1 cellular context compared by ENCODE assay signal in the genomic region with DNA sequence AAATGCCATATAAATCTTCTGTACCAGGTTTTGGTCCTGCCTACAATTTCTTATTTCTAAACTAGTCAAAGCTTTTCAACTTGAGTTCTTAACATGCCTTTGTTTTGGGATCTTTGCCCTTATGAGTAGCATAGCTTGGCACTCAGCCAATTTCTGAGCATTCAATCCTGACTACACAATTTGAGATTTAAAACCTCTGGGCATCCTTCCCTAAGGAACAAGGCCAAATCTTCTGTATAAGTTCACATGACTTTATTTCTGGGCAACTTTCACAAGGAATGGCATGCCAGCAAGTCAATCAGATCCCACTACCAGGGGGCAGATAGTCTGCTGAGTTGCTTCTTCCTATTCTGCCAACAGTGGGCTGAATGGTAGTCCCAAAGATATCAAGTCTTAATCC.
TF ChIP-seq lines count a peak whose summit lies in the region.

No MANE protein-coding gene starts in this region.

TF ChIP-seq in SK-N-SH, 30 proteins besides CTCF, POLR2A, EP300 and RAD21 (continued from another document):
- TF ChIP-seq SIN3A (IDR thresholded peaks at IDR 0.05; ENCODE audit: borderline replicate concordance, low read depth, low read length) (no peak), SMC3 (IDR thresholded peaks at IDR 0.05; ENCODE audit: low read depth, low read length) (no peak), TAF1 (IDR thresholded peaks at IDR 0.05; ENCODE audit: borderline replicate concordance, low read depth, low read length) (no peak), TEAD4 (IDR thresholded peaks at IDR 0.05; ENCODE audit: borderline replicate concordance, insufficient read depth) (peak; percentile 70; the same call in 1 of the 2 replicates), FOXM1 (IDR thresholded peaks at IDR 0.05; ENCODE audit: low read depth) (no peak), NRF1 (IDR thresholded peaks at IDR 0.05; ENCODE audit: low read depth, low read length) (no peak), RFX5 (IDR thresholded peaks at IDR 0.05; ENCODE audit: low read length) (no peak), MXI1 (IDR thresholded peaks at IDR 0.05; ENCODE audit: low read depth, low read length) (no peak), ELF1 (IDR thresholded peaks at IDR 0.05) (no peak), TCF12 (IDR thresholded peaks at IDR 0.05) (peak; percentile 63), RCOR1 (IDR thresholded peaks at IDR 0.05; ENCODE audit: low read length) (no peak), NFIC (IDR thresholded peaks at IDR 0.05; ENCODE audit: borderline replicate concordance) (peak; percentile 97), GABPA (IDR thresholded peaks at IDR 0.05; ENCODE audit: low read depth) (no peak), GATA2 (CRISPR knock-in tag; IDR thresholded peaks at IDR 0.05) (no peak), EZH2phosphoT487 (IDR thresholded peaks at IDR 0.05; ENCODE audit: borderline replicate concordance, low read depth) (no peak), YY1 (IDR thresholded peaks at IDR 0.05; ENCODE audit: low read depth) (no peak)
- TF ChIP-seq, protein P1, sequence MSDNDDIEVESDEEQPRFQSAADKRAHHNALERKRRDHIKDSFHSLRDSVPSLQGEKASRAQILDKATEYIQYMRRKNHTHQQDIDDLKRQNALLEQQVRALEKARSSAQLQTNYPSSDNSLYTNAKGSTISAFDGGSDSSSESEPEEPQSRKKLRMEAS (IDR thresholded peaks at IDR 0.05; ENCODE audit: low read depth) = peak; percentile 38; the same call in 1 of the 2 replicates
- TF ChIP-seq, protein P2, sequence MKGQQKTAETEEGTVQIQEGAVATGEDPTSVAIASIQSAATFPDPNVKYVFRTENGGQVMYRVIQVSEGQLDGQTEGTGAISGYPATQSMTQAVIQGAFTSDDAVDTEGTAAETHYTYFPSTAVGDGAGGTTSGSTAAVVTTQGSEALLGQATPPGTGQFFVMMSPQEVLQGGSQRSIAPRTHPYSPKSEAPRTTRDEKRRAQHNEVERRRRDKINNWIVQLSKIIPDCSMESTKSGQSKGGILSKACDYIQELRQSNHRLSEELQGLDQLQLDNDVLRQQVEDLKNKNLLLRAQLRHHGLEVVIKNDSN (IDR thresholded peaks at IDR 0.05; ENCODE audit: borderline replicate concordance, low read depth) = peak; percentile 31; the same call in 1 of the 2 replicates
- TF ChIP-seq, protein P3, sequence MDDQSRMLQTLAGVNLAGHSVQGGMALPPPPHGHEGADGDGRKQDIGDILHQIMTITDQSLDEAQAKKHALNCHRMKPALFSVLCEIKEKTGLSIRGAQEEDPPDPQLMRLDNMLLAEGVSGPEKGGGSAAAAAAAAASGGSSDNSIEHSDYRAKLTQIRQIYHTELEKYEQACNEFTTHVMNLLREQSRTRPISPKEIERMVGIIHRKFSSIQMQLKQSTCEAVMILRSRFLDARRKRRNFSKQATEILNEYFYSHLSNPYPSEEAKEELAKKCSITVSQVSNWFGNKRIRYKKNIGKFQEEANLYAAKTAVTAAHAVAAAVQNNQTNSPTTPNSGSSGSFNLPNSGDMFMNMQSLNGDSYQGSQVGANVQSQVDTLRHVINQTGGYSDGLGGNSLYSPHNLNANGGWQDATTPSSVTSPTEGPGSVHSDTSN (IDR thresholded peaks at IDR 0.05) = peak; percentile 68
- TF ChIP-seq, protein P4, sequence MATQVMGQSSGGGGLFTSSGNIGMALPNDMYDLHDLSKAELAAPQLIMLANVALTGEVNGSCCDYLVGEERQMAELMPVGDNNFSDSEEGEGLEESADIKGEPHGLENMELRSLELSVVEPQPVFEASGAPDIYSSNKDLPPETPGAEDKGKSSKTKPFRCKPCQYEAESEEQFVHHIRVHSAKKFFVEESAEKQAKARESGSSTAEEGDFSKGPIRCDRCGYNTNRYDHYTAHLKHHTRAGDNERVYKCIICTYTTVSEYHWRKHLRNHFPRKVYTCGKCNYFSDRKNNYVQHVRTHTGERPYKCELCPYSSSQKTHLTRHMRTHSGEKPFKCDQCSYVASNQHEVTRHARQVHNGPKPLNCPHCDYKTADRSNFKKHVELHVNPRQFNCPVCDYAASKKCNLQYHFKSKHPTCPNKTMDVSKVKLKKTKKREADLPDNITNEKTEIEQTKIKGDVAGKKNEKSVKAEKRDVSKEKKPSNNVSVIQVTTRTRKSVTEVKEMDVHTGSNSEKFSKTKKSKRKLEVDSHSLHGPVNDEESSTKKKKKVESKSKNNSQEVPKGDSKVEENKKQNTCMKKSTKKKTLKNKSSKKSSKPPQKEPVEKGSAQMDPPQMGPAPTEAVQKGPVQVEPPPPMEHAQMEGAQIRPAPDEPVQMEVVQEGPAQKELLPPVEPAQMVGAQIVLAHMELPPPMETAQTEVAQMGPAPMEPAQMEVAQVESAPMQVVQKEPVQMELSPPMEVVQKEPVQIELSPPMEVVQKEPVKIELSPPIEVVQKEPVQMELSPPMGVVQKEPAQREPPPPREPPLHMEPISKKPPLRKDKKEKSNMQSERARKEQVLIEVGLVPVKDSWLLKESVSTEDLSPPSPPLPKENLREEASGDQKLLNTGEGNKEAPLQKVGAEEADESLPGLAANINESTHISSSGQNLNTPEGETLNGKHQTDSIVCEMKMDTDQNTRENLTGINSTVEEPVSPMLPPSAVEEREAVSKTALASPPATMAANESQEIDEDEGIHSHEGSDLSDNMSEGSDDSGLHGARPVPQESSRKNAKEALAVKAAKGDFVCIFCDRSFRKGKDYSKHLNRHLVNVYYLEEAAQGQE (IDR thresholded peaks at IDR 0.05; ENCODE audit: low read depth, low read length) = no peak
- TF ChIP-seq, protein P5, sequence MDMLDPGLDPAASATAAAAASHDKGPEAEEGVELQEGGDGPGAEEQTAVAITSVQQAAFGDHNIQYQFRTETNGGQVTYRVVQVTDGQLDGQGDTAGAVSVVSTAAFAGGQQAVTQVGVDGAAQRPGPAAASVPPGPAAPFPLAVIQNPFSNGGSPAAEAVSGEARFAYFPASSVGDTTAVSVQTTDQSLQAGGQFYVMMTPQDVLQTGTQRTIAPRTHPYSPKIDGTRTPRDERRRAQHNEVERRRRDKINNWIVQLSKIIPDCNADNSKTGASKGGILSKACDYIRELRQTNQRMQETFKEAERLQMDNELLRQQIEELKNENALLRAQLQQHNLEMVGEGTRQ (IDR thresholded peaks at IDR 0.05; ENCODE audit: borderline replicate concordance, low read depth, low read length) = no peak
